In genomic region chr3:127170794-127171193, GRCh38 we compare ENCODE assay signal across 10 cellular contexts. TPM values are rescaled to one million over a fixed set of nuclear protein-coding genes. Genes with fewer than 3 reads are reported as not detected.
DNase-seq lines count a peak whose midpoint lies in the region; ATAC-seq and TF ChIP-seq lines count a peak whose summit lies in the region.
"Had no signal": no experiment of that assay in that cellular context is flagged by ENCODE, and none has a peak within 500 bp of the region (broad histone marks: within the 10 kb centered on the region; RNA-seq: fewer than 3 reads in every experiment).

No MANE protein-coding gene starts in this region.

- no peaks in the 10 kb centered on the region for H3K27me3 ChIP-seq in brain microvascular endothelial cell (replicated peaks)

- ATAC-seq in omental fat pad (ENCODE audit: low FRiP score): no peak
- no peak for ATAC-seq in GM21619 (IDR thresholded peaks at IDR 0.05; ENCODE audit: unreplicated experiment)
- no peak for ATAC-seq in HG02588 (IDR thresholded peaks at IDR 0.05; ENCODE audit: unreplicated experiment)

- no peaks in the 10 kb centered on the region for H3K36me3 ChIP-seq in brain microvascular endothelial cell (replicated peaks)

- in situ Hi-C loops in brain microvascular endothelial cell (cut with HindIII; ENCODE audit: low pct_ligation_motif_present, low sequenced_read_pairs): no loop called here

- TF ChIP-seq CTCF in brain microvascular endothelial cell (IDR thresholded peaks at IDR 0.05; ENCODE audit: low read depth, low read length, missing control alignments) (no peak), omental fat pad (IDR thresholded peaks at IDR 0.05) (no peak)

- no peak overlapping the region for H3K27ac ChIP-seq in brain microvascular endothelial cell

- peak; percentile 70 for DNase-seq in EL
- DNase-seq in NCI-H1694 (lab: John Stamatoyannopoulos, UW): peak; percentile 59
- DNase-seq in brain microvascular endothelial cell: peak; percentile 37
- peak; percentile 12 for DNase-seq in middle frontal gyrus (ENCODE audit: extremely low spot score, low spot score)
- no peak for DNase-seq in omental fat pad (ENCODE audit: low spot score)
- DNase-seq in NOMO-1 treated with dmso at 0.1 percent for 144 hours (lab: John Stamatoyannopoulos, UW; ENCODE audit: unreplicated experiment): no peak
- DNase-seq: activated CD8-positive, alpha-beta memory T cell treated with anti-CD3 and anti-CD28 coated beads for 24 hours; effector memory CD4-positive, alpha-beta T cell had no signal

- no peak overlapping the region for H3K4me3 ChIP-seq in brain microvascular endothelial cell (ENCODE audit: low read depth, low read length)

RNA-seq across cellular contexts. Expression of gene PRR23E, which starts 22.1 kb away (rescaled TPM):
- total RNA-seq in omental fat pad: not detected

Comparison
In these comparisons a context has a peak if more than half of its experiments do, and no peak if none do; other contexts are left out.
1. DNase-seq: peak in EL (single experiment), NCI-H1694 (single experiment), brain microvascular endothelial cell (single experiment) and middle frontal gyrus (single experiment); none in omental fat pad (single experiment) and NOMO-1 treated with dmso at 0.1 percent for 144 hours (single experiment).